In the genomic region with DNA sequence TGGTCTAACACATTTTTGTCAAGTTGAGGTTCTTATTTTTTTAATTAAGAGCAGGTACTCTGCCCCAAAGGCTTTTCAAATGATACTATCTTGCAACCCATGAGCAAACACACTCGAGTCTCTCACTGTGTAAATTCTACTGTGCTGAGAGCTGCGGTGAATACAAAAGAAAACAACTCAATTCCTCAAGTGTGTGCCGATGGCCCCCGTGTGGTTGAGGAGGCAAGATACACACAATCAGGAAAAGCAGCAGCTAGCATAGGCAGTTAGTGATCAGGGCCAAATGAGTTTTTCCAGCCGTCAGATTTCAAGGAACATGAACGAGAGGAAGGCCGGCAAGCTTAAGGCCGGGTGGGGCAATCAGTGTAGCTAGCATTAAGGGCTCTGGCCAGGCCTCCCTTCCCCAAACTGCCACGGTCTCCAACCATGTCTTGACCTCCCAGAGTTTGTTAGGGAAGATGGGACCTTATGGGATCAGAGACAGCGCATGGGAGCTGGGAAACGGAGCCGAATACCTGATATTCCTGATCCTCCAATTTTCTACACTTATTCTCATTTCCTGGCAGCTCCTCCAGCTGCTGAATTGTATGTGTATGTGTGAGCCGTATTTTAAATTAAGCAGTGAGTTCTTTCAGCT, we compare ENCODE assay signal across 8 cellular contexts. TPM values are rescaled to one million over a fixed set of nuclear protein-coding genes. Genes with fewer than 3 reads are reported as not detected.
A peak's percentile ranks its signal among the peaks of the same experiment; 100 is the strongest.
DNase-seq lines count a peak whose midpoint lies in the region; ATAC-seq, FAIRE-seq and TF ChIP-seq lines count a peak whose summit lies in the region.
"Had no signal": no experiment of that assay in that cellular context is flagged by ENCODE, and none has a peak within 500 bp of the region (broad histone marks: within the 10 kb centered on the region; RNA-seq: fewer than 3 reads in every experiment).

No MANE protein-coding gene starts in this region.

- H3K4me1 ChIP-seq in GM23338 (ENCODE audit: insufficient read depth), result no peaks in the 10 kb centered on the region; the same call in 1 of the 2 replicates
- H3K4me1 ChIP-seq in esophagus squamous epithelium, result peaks cover 0 to 47% (median 4%) of the 10 kb centered on the region in 3 donors
- H3K4me1 ChIP-seq in pancreas, result peaks cover 0 to 5% (median 4%) of the 10 kb centered on the region in 3 donors

- no peak overlapping the region for H3K4me3 Mint-ChIP-seq in GM23338
- H3K4me3 Mint-ChIP-seq in natural killer cell, result no peak overlapping the region

- no peak for TF ChIP-seq POLR2A in esophagus squamous epithelium (IDR thresholded peaks at IDR 0.05)

- intact Hi-C loops in esophagus squamous epithelium (cut with DNase I) (no loop called here), pancreas (cut with DNase I) (loop anchor here in 1 of 3 donors (10.0 kb wide), 1 partner anchor 254 kb away; no protein-coding TSS in a partner anchor), natural killer cell (cut with micrococcal nuclease) (no loop called here)

- H2AFZ ChIP-seq in GM23338, result 0 out of 2 replicates have a peak overlapping the region, but pooled peaks have one; percentile 59

- WGBS in esophagus squamous epithelium, 2 donors, result 19 to 35% methylated on average over 6 to 13 of the region's 13 CpGs
- WGBS in pancreas, 2 donors, result 31 to 38% methylated on average over 13 of the region's 13 CpGs

- H3K27me3 ChIP-seq in GM23338 (ENCODE audit: insufficient read depth) (no peaks in the 10 kb centered on the region), esophagus squamous epithelium (no peaks in the 10 kb centered on the region), pancreas (no peaks in the 10 kb centered on the region)

- H3K27me3 Mint-ChIP-seq in GM23338 (ENCODE audit: insufficient read depth, low read depth, poor library complexity) (peaks cover 4% of the 10 kb centered on the region), natural killer cell (ENCODE audit: low read depth in 2 of 2) (peaks cover 8 to 28% of the 10 kb centered on the region in 2 donors)

- H3K9me3 Mint-ChIP-seq in GM23338 (no peaks in the 10 kb centered on the region), natural killer cell (no peaks in the 10 kb centered on the region)

- H3K9me3 ChIP-seq in esophagus squamous epithelium, result no peaks in the 10 kb centered on the region
- no peaks in the 10 kb centered on the region for H3K9me3 ChIP-seq in pancreas

- no peak overlapping the region for H3K4me2 ChIP-seq in GM23338

- H3K36me3 Mint-ChIP-seq in GM23338 (ENCODE audit: low read depth), result no peaks in the 10 kb centered on the region
- H3K36me3 Mint-ChIP-seq in natural killer cell, result no peaks in the 10 kb centered on the region

- H3K4me3 ChIP-seq in GM23338, result no peak overlapping the region
- H3K4me3 ChIP-seq in esophagus squamous epithelium, result peak overlapping the region in 1 of 4 donors; percentile 12
- H3K4me3 ChIP-seq in pancreas, result no peak overlapping the region
- H3K4me3 ChIP-seq: SK-N-MC had no signal

- H3K27ac Mint-ChIP-seq in GM23338, result no peak overlapping the region
- no peak overlapping the region for H3K27ac Mint-ChIP-seq in natural killer cell

- DNase-seq in GM23338 (ENCODE audit: low spot score) (peak; percentile 64), NCI-H524 (lab: John Stamatoyannopoulos, UW) (peak; percentile 74 to 78), esophagus squamous epithelium (lab: John Stamatoyannopoulos, UW) (no peak), pancreas (peak in 1 of 6 donors; percentile 25), natural killer cell (no peak), NCI-H1694 treated with DMSO at 0.1 percent for 48 hours (lab: John Stamatoyannopoulos, UW) (no peak)

- H3K4me1 Mint-ChIP-seq in GM23338, result peaks cover 17% of the 10 kb centered on the region
- peaks cover 0 to 5% of the 10 kb centered on the region in 2 donors for H3K4me1 Mint-ChIP-seq in natural killer cell

- peak; percentile 89 for ATAC-seq in GM23338
- peak in 3 of 4 donors; percentile 45 to 51 (median 46) for ATAC-seq in pancreas
- ATAC-seq in natural killer cell, result no peak
- ATAC-seq in HG02970 (IDR thresholded peaks at IDR 0.05; ENCODE audit: low FRiP score, unreplicated experiment), result no peak

- no peaks in the 10 kb centered on the region for H3K79me2 ChIP-seq in GM23338 (replicated peaks; ENCODE audit: insufficient read depth)

- H3K36me3 ChIP-seq in GM23338 (ENCODE audit: insufficient read depth) (no peaks in the 10 kb centered on the region), esophagus squamous epithelium (no peaks in the 10 kb centered on the region), pancreas (no peaks in the 10 kb centered on the region)

- no peak for FAIRE-seq in pancreas (lab: Jason Lieb, UNC)

- H3K27ac ChIP-seq in GM23338 (ENCODE audit: low read depth), result no peak overlapping the region
- peak overlapping the region in 3 of 4 donors; percentile 51 to 73 (median 57) for H3K27ac ChIP-seq in esophagus squamous epithelium
- no peak overlapping the region for H3K27ac ChIP-seq in pancreas
- H3K27ac ChIP-seq: SK-N-MC had no signal

- H4K20me1 ChIP-seq in GM23338 (replicated peaks; ENCODE audit: insufficient read depth), result no peaks in the 10 kb centered on the region

- no peaks in the 10 kb centered on the region for H3F3A ChIP-seq in GM23338 (replicated peaks; ENCODE audit: low read depth)

- peak; percentile 51 to 62 for TF ChIP-seq CTCF in GM23338 (conservative IDR thresholded peaks at IDR 0.05; ENCODE audit: low read depth in 2 of 2)
- TF ChIP-seq CTCF in esophagus squamous epithelium (IDR thresholded peaks at IDR 0.05), result peak in 4 of 6 experiments; percentile 21 to 43 (median 24)
- peak in 2 of 4 donors; percentile 33 to 35 for TF ChIP-seq CTCF in pancreas (IDR thresholded peaks at IDR 0.05)
- TF ChIP-seq CTCF in natural killer cell (IDR thresholded peaks at IDR 0.05), result no peak

- H3K9me2 ChIP-seq in GM23338 (ENCODE audit: insufficient read depth), result no peaks in the 10 kb centered on the region

TF ChIP-seq in GM23338, 12 proteins besides CTCF, POLR2A, EP300 and RAD21:
- TF ChIP-seq CREB1 (CRISPR knock-in tag; IDR thresholded peaks at IDR 0.05; ENCODE audit: low read depth) (no peak), JUNB (IDR thresholded peaks at IDR 0.05; ENCODE audit: unreplicated experiment) (no peak), EZH2phosphoT487 (IDR thresholded peaks at IDR 0.05; ENCODE audit: unreplicated experiment) (no peak), EZH2 (IDR thresholded peaks at IDR 0.05; ENCODE audit: low read depth, unreplicated experiment) (no peak), STAT1 (IDR thresholded peaks at IDR 0.05; ENCODE audit: unreplicated experiment) (no peak), ZNF331 (CRISPR knock-in tag; IDR thresholded peaks at IDR 0.05; ENCODE audit: low read depth) (no peak), POLR2AphosphoS5 (IDR thresholded peaks at IDR 0.05; ENCODE audit: low read depth) (no peak), NANOG (IDR thresholded peaks at IDR 0.05; ENCODE audit: borderline replicate concordance) (no peak)

RNA-seq across cellular contexts. Expression of gene RTL9, which starts 59.7 kb away (rescaled TPM):
- total RNA-seq in GM23338 (2014; rRNA removed; shearing (Covaris generic)), result 0.19 and 0.31 TPM in 2 replicates
- not detected in 2 replicates for polyA plus RNA-seq in GM23338 (2016; fragmentation: Nextera tagmentation; extraction: Ambion mirVana)
- total RNA-seq in esophagus squamous epithelium, result not detected
- under 1 TPM in 1 of 6 donors, not detected in 5; 0.03 TPM for total RNA-seq in pancreas
- polyA plus RNA-seq in pancreas, result under 1 TPM in 1 of 2 donors, not detected in 1; 0.05 TPM
- total RNA-seq in natural killer cell, result not detected

Comparison
In these comparisons a context has a peak if more than half of its experiments do, and no peak if none do; other contexts are left out.
1. ATAC-seq: peak in GM23338 (single experiment) and pancreas (3 of 4); none in natural killer cell (0 of 3) and HG02970 (single experiment).
2. DNase-seq: peak in GM23338 (single experiment) and NCI-H524 (2 of 2); none in esophagus squamous epithelium (single experiment), natural killer cell (single experiment) and NCI-H1694 treated with DMSO at 0.1 percent for 48 hours (single experiment).
3. H3K27ac ChIP-seq: peak in esophagus squamous epithelium (3 of 4); none in GM23338 (single experiment) and pancreas (0 of 4).